In genomic region chr7:99677013-99677412, GRCh38 we compare ENCODE assay signal across 22 cellular contexts. TPM values are rescaled to one million over a fixed set of nuclear protein-coding genes. Genes with fewer than 3 reads are reported as not detected.
"Had no signal": no experiment of that assay in that cellular context is flagged by ENCODE, and none has a peak within 500 bp of the region (broad histone marks: within the 10 kb centered on the region; RNA-seq: fewer than 3 reads in every experiment).

No MANE protein-coding gene starts in this region.

- H3K27ac ChIP-seq: ascending aorta, coronary artery, right atrium auricular region, testis, upper lobe of right lung had no signal

- H3K4me3 ChIP-seq: ascending aorta, coronary artery, lung, right atrium auricular region, testis, upper lobe of right lung had no signal

- FAIRE-seq: endometrium had no signal

- H3K36me3 ChIP-seq: ascending aorta, right atrium auricular region had no signal

- H3K27me3 ChIP-seq: ascending aorta, right atrium auricular region, testis, upper lobe of right lung had no signal

- H3K9me3 ChIP-seq: testis, upper lobe of right lung had no signal

- H3K27me3 Mint-ChIP-seq: activated B cell treated with CpG ODN at 0.5 μM for 24 hours; activated CD8-positive, alpha-beta T cell treated with anti-CD3 and anti-CD28 coated beads for 36 hours; activated T-cell treated with anti-CD3 and anti-CD28 coated beads, Interleukin-2, amount 50 U/mL, for 24 hours; stimulated activated naive CD8-positive, alpha-beta T cell treated with anti-CD3 and anti-CD28 coated beads, Interleukin-15, Interleukin-2, amounts not matched to agents 100 ng/mL and 50 ng/mL, for 24 hours; T-cell had no signal

- H3K9me3 Mint-ChIP-seq: activated CD8-positive, alpha-beta T cell treated with anti-CD3 and anti-CD28 coated beads for 36 hours; activated T-cell treated with anti-CD3 and anti-CD28 coated beads, Interleukin-2, amount 50 U/mL, for 24 hours; activated T-helper 2 cell treated with anti-CD3 and anti-CD28 coated beads, Interferon-gamma antibody, Interleukin-2, Interleukin-4, amounts not matched to agents 10 μg/mL and 5 μg/mL and 100 μg/mL, durations not matched to agents 14 hours and 24 hours and 36 hours; stimulated activated naive CD8-positive, alpha-beta T cell treated with anti-CD3 and anti-CD28 coated beads, Interleukin-15, Interleukin-2, amounts not matched to agents 100 ng/mL and 50 ng/mL, for 24 hours; T-cell had no signal

- H3K27ac Mint-ChIP-seq: activated B cell treated with CpG ODN at 0.5 μM for 24 hours; activated CD8-positive, alpha-beta T cell treated with anti-CD3 and anti-CD28 coated beads for 36 hours; activated T-cell treated with anti-CD3 and anti-CD28 coated beads, Interleukin-2, amount 50 U/mL, for 24 hours; activated T-helper 2 cell treated with anti-CD3 and anti-CD28 coated beads, Interferon-gamma antibody, Interleukin-2, Interleukin-4, amounts not matched to agents 10 μg/mL and 5 μg/mL and 100 μg/mL, durations not matched to agents 14 hours and 24 hours and 36 hours; T-cell had no signal

- H3K4me3 Mint-ChIP-seq: activated B cell treated with CpG ODN at 0.5 μM for 24 hours; activated CD8-positive, alpha-beta T cell treated with anti-CD3 and anti-CD28 coated beads for 36 hours; activated T-cell treated with anti-CD3 and anti-CD28 coated beads, Interleukin-2, amount 50 U/mL, for 24 hours; nephron; stimulated activated naive CD8-positive, alpha-beta T cell treated with anti-CD3 and anti-CD28 coated beads, Interleukin-15, Interleukin-2, amounts not matched to agents 100 ng/mL and 50 ng/mL, for 24 hours; T-cell had no signal

- H3K4me1 ChIP-seq: ascending aorta, right atrium auricular region, testis, upper lobe of right lung had no signal

- DNase-seq: activated B cell treated with CpG ODN at 0.5 μM for 24 hours; activated CD4-positive, alpha-beta T cell treated with anti-CD3 and anti-CD28 coated beads for 4 hours; activated CD8-positive, alpha-beta T cell treated with anti-CD3 and anti-CD28 coated beads for 36 hours; activated naive CD4-positive, alpha-beta T cell treated with anti-CD3 and anti-CD28 coated beads, Interleukin-2, amount 50 U/mL, for 16 hours; activated T-cell treated with anti-CD3 and anti-CD28 coated beads, Interleukin-2, amount 50 U/mL, for 24 hours; left colon; nucleus accumbens; posterior cingulate gyrus; stimulated activated CD4-positive, alpha-beta T cell treated with anti-CD3 and anti-CD28 coated beads, Interleukin-2, amount 100 ng/mL, for 48 hours; T-cell; testis; upper lobe of right lung had no signal

- ATAC-seq: activated CD8-positive, alpha-beta T cell treated with anti-CD3 and anti-CD28 coated beads for 36 hours; left colon; SK-N-SH treated with all-trans-retinoic acid at 6 μM for 48 hours; T-cell had no signal

- H3K4me1 Mint-ChIP-seq: activated B cell treated with CpG ODN at 0.5 μM for 24 hours had no signal

RNA-seq across cellular contexts. Expression of gene CYP3A5, which starts 2.8 kb away (rescaled TPM):
- total RNA-seq: activated B cell treated with CpG ODN at 0.5 μM for 24 hours; activated CD8-positive, alpha-beta T cell treated with anti-CD3 and anti-CD28 coated beads for 36 hours; activated T-helper 2 cell treated with anti-CD3 and anti-CD28 coated beads, Interferon-gamma antibody, Interleukin-2, Interleukin-4, amounts not matched to agents 10 μg/mL and 5 μg/mL and 100 μg/mL, durations not matched to agents 14 hours and 24 hours and 36 hours; glomerular endothelial cell had no signal

RNA-seq across cellular contexts. Expression of gene CYP3A7, which starts 58.0 kb away (rescaled TPM):
- total RNA-seq: activated B cell treated with CpG ODN at 0.5 μM for 24 hours; activated CD8-positive, alpha-beta T cell treated with anti-CD3 and anti-CD28 coated beads for 36 hours; activated T-helper 2 cell treated with anti-CD3 and anti-CD28 coated beads, Interferon-gamma antibody, Interleukin-2, Interleukin-4, amounts not matched to agents 10 μg/mL and 5 μg/mL and 100 μg/mL, durations not matched to agents 14 hours and 24 hours and 36 hours; ascending aorta; glomerular endothelial cell; T-cell; testis had no signal
